In genomic region chr18:2687390-2688001, GRCh38 we compare ENCODE assay signal across 11 cellular contexts. TPM values are rescaled to one million over a fixed set of nuclear protein-coding genes. Genes with fewer than 3 reads are reported as not detected.
DNase-seq lines count a peak whose midpoint lies in the region; ATAC-seq and TF ChIP-seq lines count a peak whose summit lies in the region.
"Had no signal": no experiment of that assay in that cellular context is flagged by ENCODE, and none has a peak within 500 bp of the region (broad histone marks: within the 10 kb centered on the region; RNA-seq: fewer than 3 reads in every experiment).

No MANE protein-coding gene starts in this region.

- H3K9me2 ChIP-seq in OCI-LY7 (ENCODE audit: insufficient read depth, low read length), result no peaks in the 10 kb centered on the region

- CTCF ChIA-PET in activated CD8-positive, alpha-beta memory T cell treated with anti-CD3 and anti-CD28 coated beads, Interleukin-2, amount 10 ng/mL, durations not matched to agents 7 days and 5 days (lab: Charles Lee), result interaction anchor here (1.4 to 2.1 kb wide), 3 partner anchors 12 to 46 kb away, joined by 4 to 5 read pairs (median 4); no protein-coding TSS in a partner anchor
- CTCF ChIA-PET in OCI-LY7 (lab: Charles Lee; ENCODE audit: unreplicated experiment), result interaction anchor here (1.1 kb wide), 1 partner anchor 50 kb away, joined by 4 read pairs; no protein-coding TSS in a partner anchor

- peak overlapping the region; percentile 60 for H3K4me2 ChIP-seq in OCI-LY7 (ENCODE audit: low read length)

- peaks cover 55% of the 10 kb centered on the region for H3K4me1 Mint-ChIP-seq in activated CD8-positive, alpha-beta memory T cell treated with anti-CD3 and anti-CD28 coated beads, Interleukin-2, amount 10 ng/mL, durations not matched to agents 7 days and 5 days
- H3K4me1 Mint-ChIP-seq in stimulated activated naive B cell treated with anti-CD40 and anti-IgM and Interleukin-4, amounts not matched to agents 10 μg/mL and 1 μg/mL and 100 μg/mL, for 72 hours, result peaks cover 23 to 53% of the 10 kb centered on the region in 2 donors
- H3K4me1 Mint-ChIP-seq: WTC11 had no signal

- BruUV-seq in OCI-LY7 (replicated peaks; lab: Mats Ljungman, UMichigan), result no TSS peak

- POLR2A ChIA-PET in OCI-LY7 (lab: Charles Lee), result interaction anchor here (0.7 to 2.9 kb wide), 14 partner anchors 10 to 194 kb away, joined by 3 to 18 read pairs (median 4); partner anchors contain the start of gene SMCHD1

- peak overlapping the region; percentile 79 for H3K27ac ChIP-seq in OCI-LY7 (ENCODE audit: low read depth, low read length, poor library complexity, severe bottlenecking)
- no peak overlapping the region for H3K27ac ChIP-seq in dorsolateral prefrontal cortex
- no peak overlapping the region for H3K27ac ChIP-seq in left lung

- peaks cover 99% of the 10 kb centered on the region for H3K36me3 ChIP-seq in OCI-LY7 (ENCODE audit: insufficient read depth, low read length)
- peaks cover 0 to 71% of the 10 kb centered on the region in 2 donors for H3K36me3 ChIP-seq in left lung

- H3K9me3 Mint-ChIP-seq in activated CD8-positive, alpha-beta memory T cell treated with anti-CD3 and anti-CD28 coated beads, Interleukin-2, amount 10 ng/mL, durations not matched to agents 7 days and 5 days (ENCODE audit: low read depth), result peaks cover 7% of the 10 kb centered on the region
- peaks cover 13% of the 10 kb centered on the region in 2 donors for H3K9me3 Mint-ChIP-seq in stimulated activated naive B cell treated with anti-CD40 and anti-IgM and Interleukin-4, amounts not matched to agents 10 μg/mL and 1 μg/mL and 100 μg/mL, for 72 hours

- DNase-seq in activated CD8-positive, alpha-beta memory T cell treated with anti-CD3 and anti-CD28 coated beads, Interleukin-2, amount 10 ng/mL, durations not matched to agents 7 days and 5 days, result no peak
- DNase-seq in activated CD8-positive, alpha-beta memory T cell treated with anti-CD3 and anti-CD28 coated beads, Interleukin-2, amount 50 U/mL, for 48 hours, result no peak
- peak; percentile 76 for DNase-seq in OCI-LY7 (ENCODE audit: low spot score)
- DNase-seq in stimulated activated naive B cell treated with anti-CD40 and anti-IgM and Interleukin-4, amounts not matched to agents 10 μg/mL and 1 μg/mL and 100 μg/mL, for 72 hours, result peak; percentile 3
- no peak for DNase-seq in dorsolateral prefrontal cortex
- no peak for DNase-seq in SW 1271 (lab: John Stamatoyannopoulos, UW)
- no peak for DNase-seq in left lung
- DNase-seq: anterior cingulate cortex, NCI-H187 had no signal

- no peak overlapping the region for H2AFZ ChIP-seq in OCI-LY7 (ENCODE audit: low read length)

- H3K9me3 ChIP-seq in OCI-LY7 (ENCODE audit: low read length) (peaks cover 27% of the 10 kb centered on the region), left lung (peaks cover 0 to 11% of the 10 kb centered on the region in 2 donors)

- H3K79me2 ChIP-seq in OCI-LY7 (ENCODE audit: insufficient read depth, low read depth, low read length), result peaks cover 95% of the 10 kb centered on the region

- no peaks in the 10 kb centered on the region for H3K27me3 Mint-ChIP-seq in activated CD8-positive, alpha-beta memory T cell treated with anti-CD3 and anti-CD28 coated beads, Interleukin-2, amount 10 ng/mL, durations not matched to agents 7 days and 5 days
- H3K27me3 Mint-ChIP-seq in stimulated activated naive B cell treated with anti-CD40 and anti-IgM and Interleukin-4, amounts not matched to agents 10 μg/mL and 1 μg/mL and 100 μg/mL, for 72 hours, result no peaks in the 10 kb centered on the region

- TF ChIP-seq CTCF in OCI-LY7 (conservative IDR thresholded peaks at IDR 0.05; ENCODE audit: low read length) (no peak), dorsolateral prefrontal cortex (IDR thresholded peaks at IDR 0.05 in 54 of 56, conservative IDR thresholded peaks at IDR 0.05 in 2 of 56; ENCODE audit: low read depth in 1 of 56, partially characterized antibody in 56 of 56) (no peak), left lung (IDR thresholded peaks at IDR 0.05) (no peak)

- H4K20me1 ChIP-seq in OCI-LY7 (ENCODE audit: insufficient read depth, low read length), result no peaks in the 10 kb centered on the region

- H3K4me3 Mint-ChIP-seq in activated CD8-positive, alpha-beta memory T cell treated with anti-CD3 and anti-CD28 coated beads, Interleukin-2, amount 10 ng/mL, durations not matched to agents 7 days and 5 days, result peak overlapping the region; percentile 45
- H3K4me3 Mint-ChIP-seq in stimulated activated naive B cell treated with anti-CD40 and anti-IgM and Interleukin-4, amounts not matched to agents 10 μg/mL and 1 μg/mL and 100 μg/mL, for 72 hours, result peak overlapping the region; percentile 65 to 69
- H3K4me3 Mint-ChIP-seq: WTC11 had no signal

- intact Hi-C loops in OCI-LY7 (cut with micrococcal nuclease; ENCODE audit: unreplicated experiment), result loop anchor here (2.0 kb wide), 1 partner anchor 31 kb away; no protein-coding TSS in a partner anchor
- intact Hi-C loops in dorsolateral prefrontal cortex (cut with DNase I), result no loop called here
- intact Hi-C loops in left lung (cut with DNase I), result no loop called here

- H3K4me3 ChIP-seq in OCI-LY7 (ENCODE audit: low read depth, low read length, poor library complexity, severe bottlenecking) (peak overlapping the region; percentile 37), dorsolateral prefrontal cortex (no peak overlapping the region), left lung (no peak overlapping the region)

- peak; percentile 59 for ATAC-seq in activated CD8-positive, alpha-beta memory T cell treated with anti-CD3 and anti-CD28 coated beads, Interleukin-2, amount 10 ng/mL, durations not matched to agents 7 days and 5 days
- peak; percentile 74 for ATAC-seq in GM21723 (IDR thresholded peaks at IDR 0.05; ENCODE audit: unreplicated experiment)
- peak; percentile 90 to 95 for ATAC-seq in stimulated activated naive B cell treated with anti-CD40 and anti-IgM and Interleukin-4, amounts not matched to agents 10 μg/mL and 1 μg/mL and 100 μg/mL, for 72 hours (replicated peaks)
- no peak for ATAC-seq in left lung
- ATAC-seq: WTC11 had no signal

- peaks cover 79% of the 10 kb centered on the region for H3K36me3 Mint-ChIP-seq in activated CD8-positive, alpha-beta memory T cell treated with anti-CD3 and anti-CD28 coated beads, Interleukin-2, amount 10 ng/mL, durations not matched to agents 7 days and 5 days
- peaks cover 48 to 60% of the 10 kb centered on the region in 2 donors for H3K36me3 Mint-ChIP-seq in stimulated activated naive B cell treated with anti-CD40 and anti-IgM and Interleukin-4, amounts not matched to agents 10 μg/mL and 1 μg/mL and 100 μg/mL, for 72 hours

- H3K4me1 ChIP-seq in OCI-LY7 (ENCODE audit: insufficient read depth, low read length, poor library complexity, severe bottlenecking) (peaks cover 25% of the 10 kb centered on the region), left lung (peaks cover 0 to 15% of the 10 kb centered on the region in 2 donors)

- H3K27me3 ChIP-seq in dorsolateral prefrontal cortex (no peaks in the 10 kb centered on the region), left lung (no peaks in the 10 kb centered on the region)

- peak overlapping the region; percentile 85 for H3K27ac Mint-ChIP-seq in activated CD8-positive, alpha-beta memory T cell treated with anti-CD3 and anti-CD28 coated beads, Interleukin-2, amount 10 ng/mL, durations not matched to agents 7 days and 5 days
- H3K27ac Mint-ChIP-seq in stimulated activated naive B cell treated with anti-CD40 and anti-IgM and Interleukin-4, amounts not matched to agents 10 μg/mL and 1 μg/mL and 100 μg/mL, for 72 hours, result peak overlapping the region; percentile 95
- H3K27ac Mint-ChIP-seq: WTC11 had no signal

RNA-seq across cellular contexts. Expression of gene SMCHD1, which starts 32.0 kb away (rescaled TPM):
- total RNA-seq in activated CD8-positive, alpha-beta memory T cell treated with anti-CD3 and anti-CD28 coated beads, Interleukin-2, amount 10 ng/mL, durations not matched to agents 7 days and 5 days, result 100 to 1,000 TPM; 129 to 174 TPM
- total RNA-seq in OCI-LY7 (2014; rRNA removed; shearing (Covaris generic)), result 140 and 164 TPM in 2 replicates
- 114 and 136 TPM in 2 replicates for total RNA-seq in OCI-LY7 (2022)
- 10 to 100 TPM; 43.9 to 86.1 (median 62.2) TPM for total RNA-seq in dorsolateral prefrontal cortex
- 10 to 100 TPM; 42.3 to 73.0 TPM for total RNA-seq in left lung

Comparison
In these comparisons a context has a peak if more than half of its experiments do, and no peak if none do; other contexts are left out.
1. DNase-seq: peak in OCI-LY7 (single experiment) and stimulated activated naive B cell treated with anti-CD40 and anti-IgM and Interleukin-4, amounts not matched to agents 10 μg/mL and 1 μg/mL and 100 μg/mL, for 72 hours (single experiment); none in activated CD8-positive, alpha-beta memory T cell treated with anti-CD3 and anti-CD28 coated beads, Interleukin-2, amount 10 ng/mL, durations not matched to agents 7 days and 5 days (single experiment), activated CD8-positive, alpha-beta memory T cell treated with anti-CD3 and anti-CD28 coated beads, Interleukin-2, amount 50 U/mL, for 48 hours (single experiment), dorsolateral prefrontal cortex (0 of 10), SW 1271 (0 of 2) and left lung (0 of 2).